ENCODE assay signal across 1 cellular context in the genomic region with DNA sequence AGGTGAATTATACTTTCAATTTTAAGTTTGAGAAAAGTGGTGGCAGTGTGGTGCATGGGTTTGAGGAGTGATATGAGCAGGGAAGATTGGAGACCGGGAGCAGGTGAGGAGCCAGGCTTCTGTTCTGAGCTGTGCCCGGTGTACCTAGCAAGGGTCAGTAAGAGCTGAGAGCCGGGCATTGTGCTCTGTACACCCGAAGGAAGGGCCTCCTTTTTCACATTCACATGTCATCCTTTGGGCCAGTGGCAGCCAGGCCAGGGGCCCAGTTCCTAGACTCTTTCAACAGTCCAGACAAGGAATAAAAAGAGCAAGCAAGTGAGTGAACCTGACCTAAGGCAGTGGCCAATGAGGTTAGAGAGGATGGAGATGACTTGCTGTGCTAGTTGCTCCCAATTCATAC.
TF ChIP-seq lines count a peak whose summit lies in the region.

No MANE protein-coding gene starts in this region.

TF ChIP-seq in SK-N-SH treated with all-trans-retinoic acid at 6 μM for 48 hours, 23 proteins besides CTCF, POLR2A, EP300 and RAD21 (continued from another document):
- TF ChIP-seq, protein P1, sequence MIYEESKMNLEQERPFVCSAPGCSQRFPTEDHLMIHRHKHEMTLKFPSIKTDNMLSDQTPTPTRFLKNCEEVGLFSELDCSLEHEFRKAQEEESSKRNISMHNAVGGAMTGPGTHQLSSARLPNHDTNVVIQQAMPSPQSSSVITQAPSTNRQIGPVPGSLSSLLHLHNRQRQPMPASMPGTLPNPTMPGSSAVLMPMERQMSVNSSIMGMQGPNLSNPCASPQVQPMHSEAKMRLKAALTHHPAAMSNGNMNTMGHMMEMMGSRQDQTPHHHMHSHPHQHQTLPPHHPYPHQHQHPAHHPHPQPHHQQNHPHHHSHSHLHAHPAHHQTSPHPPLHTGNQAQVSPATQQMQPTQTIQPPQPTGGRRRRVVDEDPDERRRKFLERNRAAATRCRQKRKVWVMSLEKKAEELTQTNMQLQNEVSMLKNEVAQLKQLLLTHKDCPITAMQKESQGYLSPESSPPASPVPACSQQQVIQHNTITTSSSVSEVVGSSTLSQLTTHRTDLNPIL (CRISPR knock-in tag; IDR thresholded peaks at IDR 0.05; ENCODE audit: low read depth) = no peak
- TF ChIP-seq, protein P2, sequence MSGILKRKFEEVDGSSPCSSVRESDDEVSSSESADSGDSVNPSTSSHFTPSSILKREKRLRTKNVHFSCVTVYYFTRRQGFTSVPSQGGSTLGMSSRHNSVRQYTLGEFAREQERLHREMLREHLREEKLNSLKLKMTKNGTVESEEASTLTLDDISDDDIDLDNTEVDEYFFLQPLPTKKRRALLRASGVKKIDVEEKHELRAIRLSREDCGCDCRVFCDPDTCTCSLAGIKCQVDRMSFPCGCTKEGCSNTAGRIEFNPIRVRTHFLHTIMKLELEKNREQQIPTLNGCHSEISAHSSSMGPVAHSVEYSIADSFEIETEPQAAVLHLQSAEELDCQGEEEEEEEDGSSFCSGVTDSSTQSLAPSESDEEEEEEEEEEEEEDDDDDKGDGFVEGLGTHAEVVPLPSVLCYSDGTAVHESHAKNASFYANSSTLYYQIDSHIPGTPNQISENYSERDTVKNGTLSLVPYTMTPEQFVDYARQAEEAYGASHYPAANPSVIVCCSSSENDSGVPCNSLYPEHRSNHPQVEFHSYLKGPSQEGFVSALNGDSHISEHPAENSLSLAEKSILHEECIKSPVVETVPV (CRISPR knock-in tag; IDR thresholded peaks at IDR 0.05) = no peak
- TF ChIP-seq OSR1 (CRISPR knock-in tag; IDR thresholded peaks at IDR 0.05) (no peak), GLIS3 (CRISPR knock-in tag; IDR thresholded peaks at IDR 0.05) (no peak), ZNF565 (CRISPR knock-in tag; conservative IDR thresholded peaks at IDR 0.05; ENCODE audit: low read depth) (no peak)
